Comparison of ENCODE assay signal across 20 cellular contexts in genomic region chr2:198173242-198173641, GRCh38.
"Had no signal": no experiment of that assay in that cellular context is flagged by ENCODE, and none has a peak within 500 bp of the region (broad histone marks: within the 10 kb centered on the region; RNA-seq: fewer than 3 reads in every experiment).

No MANE protein-coding gene starts in this region.

- H3K27me3 ChIP-seq: adrenal gland, gastrocnemius medialis, right atrium auricular region, tibial nerve, vagina had no signal

- DNase-seq: activated CD4-positive, alpha-beta memory T cell treated with anti-CD3 and anti-CD28 coated beads for 36 hours; activated CD4-positive, alpha-beta T cell treated with anti-CD3 and anti-CD28 coated beads for 1 hour; activated CD8-positive, alpha-beta memory T cell treated with anti-CD3 and anti-CD28 coated beads, Interleukin-2, amount 10 ng/mL, durations not matched to agents 7 days and 5 days; activated naive CD4-positive, alpha-beta T cell treated with anti-CD3 and anti-CD28 coated beads, Interleukin-2, amount 50 U/mL, for 16 hours; activated T-cell treated with anti-CD3 and anti-CD28 coated beads, Interleukin-2, amount 50 U/mL, for 1 hour; gastrocnemius medialis; islet precursor cell; naive thymus-derived CD4-positive, alpha-beta T cell; stimulated activated CD4-positive, alpha-beta T cell treated with anti-CD3 and anti-CD28 coated beads, Interleukin-15, amount 100 ng/mL, for 24 hours; stimulated activated CD4-positive, alpha-beta T cell treated with anti-CD3 and anti-CD28 coated beads, Interleukin-4, amount 100 ng/mL, for 1 hour; stimulated activated naive B cell treated with anti-CD40 and anti-IgM and Interleukin-4, amounts not matched to agents 10 μg/mL and 1 μg/mL and 100 μg/mL, for 72 hours; T-helper 1 cell had no signal

- ATAC-seq: activated CD8-positive, alpha-beta memory T cell treated with anti-CD3 and anti-CD28 coated beads, Interleukin-2, amount 10 ng/mL, durations not matched to agents 7 days and 5 days; esophagus mucosa; gastrocnemius medialis; left lobe of liver; naive thymus-derived CD4-positive, alpha-beta T cell; stimulated activated naive B cell treated with anti-CD40 and anti-IgM and Interleukin-4, amounts not matched to agents 10 μg/mL and 1 μg/mL and 100 μg/mL, for 72 hours had no signal

- H3K4me1 ChIP-seq: adrenal gland, gastrocnemius medialis, right atrium auricular region, tibial nerve, vagina had no signal

- H3K36me3 ChIP-seq: adrenal gland, gastrocnemius medialis, right atrium auricular region, tibial nerve, vagina had no signal

- H3K27ac ChIP-seq: adrenal gland, gastrocnemius medialis, right atrium auricular region, skin epidermis, tibial nerve, vagina, VCaP had no signal

- H3K9me3 ChIP-seq: adrenal gland, gastrocnemius medialis, vagina had no signal

- H3K4me3 ChIP-seq: adrenal gland, gastrocnemius medialis, right atrium auricular region, skin epidermis, tibial nerve, vagina had no signal
